In genomic region chr11:122235615-122236014, GRCh38 we compare ENCODE assay signal across 9 cellular contexts.
DNase-seq lines count a peak whose midpoint lies in the region; ATAC-seq and TF ChIP-seq lines count a peak whose summit lies in the region.
"Had no signal": no experiment of that assay in that cellular context is flagged by ENCODE, and none has a peak within 500 bp of the region (broad histone marks: within the 10 kb centered on the region; RNA-seq: fewer than 3 reads in every experiment).

No MANE protein-coding gene starts in this region.

- H3K14ac ChIP-seq in IMR-90 (replicated peaks; ENCODE audit: low read depth, low read length), result peak overlapping the region; percentile 35; the same call in 1 of the 2 replicates

- peak overlapping the region; percentile 85 for H2BK5ac ChIP-seq in IMR-90 (ENCODE audit: low read depth, low read length, poor library complexity, severe bottlenecking)

- peak; percentile 70 for DNase-seq in AG20443 (ENCODE audit: low spot score)
- peak; percentile 96 for DNase-seq in IMR-90
- peak; percentile 13 for DNase-seq in mammary epithelial cell
- DNase-seq in stimulated activated CD4-positive, alpha-beta T cell treated with anti-CD3 and anti-CD28 coated beads, Interleukin-2, amount 100 ng/mL, for 48 hours, result no peak
- no peak for DNase-seq in SIG-M5 (lab: John Stamatoyannopoulos, UW)
- DNase-seq in spleen, result no peak
- DNase-seq: stimulated activated CD4-positive, alpha-beta T cell treated with anti-CD3 and anti-CD28 coated beads, Interleukin-4, amount 100 ng/mL, for 24 hours had no signal

- no peak overlapping the region for H3K9ac ChIP-seq in IMR-90 (ENCODE audit: low read depth, low read length)
- no peak overlapping the region for H3K9ac ChIP-seq in mammary epithelial cell (ENCODE audit: insufficient read depth, low read length)

- peaks cover 3% of the 10 kb centered on the region; the same call in 1 of the 2 replicates for H3K9me1 ChIP-seq in IMR-90 (ENCODE audit: insufficient read depth, low read length)

- BruUV-seq in IMR-90 (replicated peaks; lab: Mats Ljungman, UMichigan) (no TSS peak), mammary epithelial cell (replicated peaks; lab: Mats Ljungman, UMichigan) (no TSS peak)

- H3K9me3 ChIP-seq in IMR-90 (ENCODE audit: control insufficient read depth, insufficient read depth, low read length) (no peaks in the 10 kb centered on the region), mammary epithelial cell (replicated peaks; ENCODE audit: insufficient read depth, low read length) (no peaks in the 10 kb centered on the region), mesodermal cell (ENCODE audit: control insufficient read depth, low read length) (no peaks in the 10 kb centered on the region), spleen (no peaks in the 10 kb centered on the region)

- H2AK5ac ChIP-seq in IMR-90 (ENCODE audit: low read depth, low read length), result no peak overlapping the region

- peaks cover 7% of the 10 kb centered on the region; the same call in 1 of the 2 replicates for H3K36me3 ChIP-seq in IMR-90 (ENCODE audit: control insufficient read depth, insufficient read depth, low read length)
- H3K36me3 ChIP-seq in mammary epithelial cell (ENCODE audit: insufficient read depth, low read length), result no peaks in the 10 kb centered on the region
- H3K36me3 ChIP-seq in mesodermal cell (ENCODE audit: control insufficient read depth, insufficient read depth, low read length), result no peaks in the 10 kb centered on the region
- no peaks in the 10 kb centered on the region for H3K36me3 ChIP-seq in spleen

- peak overlapping the region; percentile 69 for H3K23ac ChIP-seq in IMR-90 (ENCODE audit: low read depth, low read length)

- CTCF ChIA-PET in IMR-90 (lab: Yijun Ruan, JAX), result no interaction called here
- CTCF ChIA-PET in mammary epithelial cell (lab: Charles Lee; ENCODE audit: low non-redundant PET), result no interaction called here

- H4K20me1 ChIP-seq in IMR-90 (ENCODE audit: insufficient read depth, low read length) (no peaks in the 10 kb centered on the region), mammary epithelial cell (ENCODE audit: insufficient read depth, low read length) (no peaks in the 10 kb centered on the region)

- ATAC-seq in IMR-90 (ENCODE audit: low read depth) (peak; percentile 81), HG03108 (IDR thresholded peaks at IDR 0.05; ENCODE audit: unreplicated experiment) (no peak)

- H3K79me1 ChIP-seq in IMR-90 (ENCODE audit: low read depth in 1 of 2, low read length in 2 of 2), result no peaks in the 10 kb centered on the region

- H3K27ac ChIP-seq in IMR-90 (ENCODE audit: insufficient read depth, low read length), result peak overlapping the region; percentile 88; the same call in 1 of the 2 replicates
- no peak overlapping the region for H3K27ac ChIP-seq in mammary epithelial cell (ENCODE audit: insufficient read depth, low read depth, low read length)
- H3K27ac ChIP-seq in mesodermal cell (ENCODE audit: low read depth, low read length, severe bottlenecking), result peak overlapping the region; percentile 46
- no peak overlapping the region for H3K27ac ChIP-seq in spleen

- TF ChIP-seq POLR2A in IMR-90 (IDR thresholded peaks at IDR 0.05; ENCODE audit: low read depth, low read length), result no peak
- TF ChIP-seq POLR2A in spleen (IDR thresholded peaks at IDR 0.05), result no peak

- WGBS in IMR-90 (ENCODE audit: extremely low coverage in 2 of 2, insufficient read length in 1 of 2), 2 experiments, result no CpG with 5 or more reads among the region's 3 CpGs
- 76% methylated on average over 3 of the region's 3 CpGs for WGBS in mammary epithelial cell (ENCODE audit: low coverage, missing lambda C conversion rate)
- WGBS in mesodermal cell (ENCODE audit: insufficient coverage in 2 of 2), 2 experiments, result no CpG with 5 or more reads among the region's 3 CpGs
- 58 to 90% (median 67%) methylated on average over 3 of the region's 3 CpGs for WGBS in spleen, 5 donors

- TF ChIP-seq CTCF in IMR-90 (conservative IDR thresholded peaks at IDR 0.05; ENCODE audit: low read depth, low read length), result no peak
- TF ChIP-seq CTCF in mammary epithelial cell (conservative IDR thresholded peaks at IDR 0.05 in 1 of 2, IDR thresholded peaks at IDR 0.05 in 1 of 2; ENCODE audit: extremely low read depth in 1 of 2, insufficient read depth in 1 of 2, low read depth in 1 of 2, low read length in 2 of 2), result no peak
- TF ChIP-seq CTCF in spleen (IDR thresholded peaks at IDR 0.05 in 8 of 11, conservative IDR thresholded peaks at IDR 0.05 in 3 of 11), result no peak

- H3K4ac ChIP-seq in IMR-90 (ENCODE audit: low read depth, low read length), result peak overlapping the region; percentile 80

- POLR2A ChIA-PET in IMR-90 (lab: Charles Lee; ENCODE audit: unreplicated experiment), result interaction anchor here (1.0 kb wide), 1 partner anchor 20 kb away, joined by 3 read pairs; no protein-coding TSS in a partner anchor

- in situ Hi-C loops in IMR-90 (cut with MboI; ENCODE audit: low sequenced_read_pairs), result no loop called here
- in situ Hi-C loops in mammary epithelial cell (cut with MboI; ENCODE audit: low sequenced_read_pairs in 2 of 2), result no loop called here

- H3K56ac ChIP-seq in IMR-90 (ENCODE audit: extremely low read depth, insufficient read depth, low read length), result peak overlapping the region; percentile 85

- peak overlapping the region; percentile 64; the same call in 1 of the 2 replicates for H3K18ac ChIP-seq in IMR-90 (ENCODE audit: low read depth, low read length)

- intact Hi-C loops in IMR-90 (cut with micrococcal nuclease), result loop anchor here (5.0 kb wide), 1 partner anchor 52 kb away; no protein-coding TSS in a partner anchor
- intact Hi-C loops in mammary epithelial cell (cut with micrococcal nuclease), result no loop called here
- intact Hi-C loops in spleen (cut with DNase I; ENCODE audit: low total_unique reads), result no loop called here

- peak overlapping the region; percentile 87 for H2BK20ac ChIP-seq in IMR-90 (ENCODE audit: low read depth, low read length)

- no peak overlapping the region for H2AFZ ChIP-seq in IMR-90 (replicated peaks; ENCODE audit: low read length, poor library complexity)
- H2AFZ ChIP-seq in mammary epithelial cell (ENCODE audit: low read depth, low read length), result no peak overlapping the region

- H2BK120ac ChIP-seq in IMR-90 (ENCODE audit: low read depth, low read length), result peak overlapping the region; percentile 93

- H4K8ac ChIP-seq in IMR-90 (ENCODE audit: low read depth in 2 of 2, low read length in 2 of 2), result peak overlapping the region; percentile 11 to 74; a peak in 2 of 4 replicates

- peak overlapping the region; percentile 89 for H4K91ac ChIP-seq in IMR-90 (ENCODE audit: insufficient read depth, low read depth, low read length)

- H3K27me3 ChIP-seq in IMR-90 (ENCODE audit: control insufficient read depth, insufficient read depth, low read length) (no peaks in the 10 kb centered on the region), mammary epithelial cell (ENCODE audit: insufficient read depth, low read length) (no peaks in the 10 kb centered on the region), spleen (replicated peaks in 1 of 7) (no peaks in the 10 kb centered on the region)

- H3K79me2 ChIP-seq in mammary epithelial cell (ENCODE audit: insufficient read depth, low read length), result no peaks in the 10 kb centered on the region

- no peak for TF ChIP-seq RAD21 in IMR-90 (IDR thresholded peaks at IDR 0.05; ENCODE audit: low read length)

- dilution Hi-C loops in IMR-90 (cut with HindIII; ENCODE audit: low sequenced_read_pairs, unreplicated experiment) (no loop called here), mammary epithelial cell (cut with HindIII; ENCODE audit: low sequenced_read_pairs) (no loop called here)

- H3K4me2 ChIP-seq in IMR-90 (ENCODE audit: low read depth, low read length), result no peak overlapping the region; the same call in 1 of the 2 replicates
- no peak overlapping the region for H3K4me2 ChIP-seq in mammary epithelial cell (ENCODE audit: insufficient read depth, low read depth, low read length)

- H3K4me3 ChIP-seq in IMR-90 (ENCODE audit: insufficient read depth, low read depth, low read length) (no peak overlapping the region), mammary epithelial cell (replicated peaks in 1 of 3; ENCODE audit: insufficient read depth in 1 of 3, low read depth in 2 of 3, low read length in 3 of 3) (no peak overlapping the region), mesodermal cell (ENCODE audit: extremely low read depth, insufficient read depth, low read length, poor library complexity, severe bottlenecking) (no peak overlapping the region), spleen (no peak overlapping the region)

- H4K5ac ChIP-seq in IMR-90 (ENCODE audit: low read depth, low read length), result no peak overlapping the region

- 0 out of 3 replicates have a peak overlapping the region, but pooled peaks have one; percentile 11 for H2BK15ac ChIP-seq in IMR-90 (ENCODE audit: low read depth, low read length)

- H3K4me1 ChIP-seq in IMR-90 (ENCODE audit: control insufficient read depth, insufficient read depth, low read length) (peaks cover 9% of the 10 kb centered on the region), mammary epithelial cell (ENCODE audit: insufficient read depth, low read length) (no peaks in the 10 kb centered on the region), mesodermal cell (ENCODE audit: control insufficient read depth, insufficient read depth, low read length, poor library complexity, severe bottlenecking) (peaks cover 7% of the 10 kb centered on the region), spleen (no peaks in the 10 kb centered on the region)

- H2AK9ac ChIP-seq in IMR-90 (replicated peaks; ENCODE audit: low read depth, low read length, poor library complexity), result no peak overlapping the region

TF ChIP-seq in IMR-90, 13 proteins besides CTCF, POLR2A, EP300 and RAD21 (continues in another document):
- TF ChIP-seq FOS (IDR thresholded peaks at IDR 0.05; ENCODE audit: low read depth, low read length), result peak; percentile 79
- no peak for TF ChIP-seq CHD1 (IDR thresholded peaks at IDR 0.05; ENCODE audit: low read depth, low read length)
- TF ChIP-seq MAZ (IDR thresholded peaks at IDR 0.05; ENCODE audit: borderline replicate concordance, low read depth, low read length), result no peak
- TF ChIP-seq ELK1 (IDR thresholded peaks at IDR 0.05; ENCODE audit: borderline replicate concordance, low read depth, low read length), result no peak
- peak; percentile 64 for TF ChIP-seq RCOR1 (IDR thresholded peaks at IDR 0.05; ENCODE audit: insufficient replicate concordance, low read length)

Comparison
In these comparisons a context has a peak if more than half of its experiments do, and no peak if none do; other contexts are left out.
1. DNase-seq: peak in AG20443 (single experiment), IMR-90 (single experiment) and mammary epithelial cell (single experiment); none in stimulated activated CD4-positive, alpha-beta T cell treated with anti-CD3 and anti-CD28 coated beads, Interleukin-2, amount 100 ng/mL, for 48 hours (0 of 2), SIG-M5 (single experiment) and spleen (single experiment).
2. H3K27ac ChIP-seq: peak in IMR-90 (single experiment) and mesodermal cell (single experiment); none in mammary epithelial cell (single experiment) and spleen (0 of 8).